12 cellular contexts compared by ENCODE assay signal in genomic region chr1:64891440-64891815, GRCh38.
A peak's percentile ranks its signal among the peaks of the same experiment; 100 is the strongest.
DNase-seq lines count a peak whose midpoint lies in the region; ATAC-seq and TF ChIP-seq lines count a peak whose summit lies in the region.
"Had no signal": no experiment of that assay in that cellular context is flagged by ENCODE, and none has a peak within 500 bp of the region (broad histone marks: within the 10 kb centered on the region; RNA-seq: fewer than 3 reads in every experiment).

No MANE protein-coding gene starts in this region.

- CTCF ChIA-PET in T-cell (lab: Charles Lee) = interaction anchor here in 1 of 2 donors (1.1 kb wide), 1 partner anchor 70 kb away, joined by 3 read pairs; no protein-coding TSS in a partner anchor

- no peaks in the 10 kb centered on the region for H3K27me3 Mint-ChIP-seq in T-cell
- H3K27me3 Mint-ChIP-seq in nephron progenitor cell (ENCODE audit: low read depth, poor library complexity) = peaks cover 11% of the 10 kb centered on the region

- H3K27ac Mint-ChIP-seq in T-cell (peak overlapping the region; percentile 38 to 70), nephron progenitor cell (peak overlapping the region; percentile 4)

- H3K36me3 Mint-ChIP-seq in T-cell (no peaks in the 10 kb centered on the region), nephron progenitor cell (ENCODE audit: low read depth) (no peaks in the 10 kb centered on the region)

- H3K9me3 Mint-ChIP-seq in T-cell (no peaks in the 10 kb centered on the region), nephron progenitor cell (no peaks in the 10 kb centered on the region)

- ATAC-seq in T-cell (replicated peaks in 1 of 4) (peak; percentile 46 to 66 (median 57)), esophagus mucosa (no peak), GM19351 (IDR thresholded peaks at IDR 0.05; ENCODE audit: unreplicated experiment) (no peak)

- H3K4me3 Mint-ChIP-seq in T-cell = peak overlapping the region in 2 of 3 donors; percentile 14 to 54
- no peak overlapping the region for H3K4me3 Mint-ChIP-seq in nephron progenitor cell

- TF ChIP-seq CTCF in nephron progenitor cell (IDR thresholded peaks at IDR 0.05) = no peak

- DNase-seq in ELR (ENCODE audit: low read depth) (peak; percentile 13), T-cell (peak in 6 of 34 experiments; percentile 5 to 26 (median 13)), fibroblast of peridontal ligament (ENCODE audit: extremely low read depth) (peak; percentile 64), nephron progenitor cell (no peak), COR-L47 (lab: John Stamatoyannopoulos, UW) (no peak)
- no peak for DNase-seq in activated effector memory CD4-positive, alpha-beta T cell treated with Interleukin-2 at 50 U/mL for 16 hours
- DNase-seq: activated CD4-positive, alpha-beta T cell treated with anti-CD3 and anti-CD28 coated beads for 48 hours; mammary epithelial cell; NCI-H524 treated with DMSO at 0.1 percent for 48 hours; sigmoid colon had no signal

- POLR2A ChIA-PET in T-cell (lab: Charles Lee) = no interaction called here

- H3K4me1 Mint-ChIP-seq in T-cell = peaks cover 99% of the 10 kb centered on the region in 3 donors
- peaks cover 3% of the 10 kb centered on the region for H3K4me1 Mint-ChIP-seq in nephron progenitor cell

Comparison
In these comparisons a context has a peak if more than half of its experiments do, and no peak if none do; other contexts are left out.
1. DNase-seq: peak in ELR (single experiment) and fibroblast of peridontal ligament (single experiment); none in nephron progenitor cell (single experiment), COR-L47 (single experiment) and activated effector memory CD4-positive, alpha-beta T cell treated with Interleukin-2 at 50 U/mL for 16 hours (single experiment).
2. ATAC-seq: peak in T-cell (4 of 4); none in esophagus mucosa (single experiment) and GM19351 (single experiment).